Comparison of ENCODE assay signal across 29 cellular contexts in genomic region chr2:63669596-63669995, GRCh38.
"Had no signal": no experiment of that assay in that cellular context is flagged by ENCODE, and none has a peak within 500 bp of the region (broad histone marks: within the 10 kb centered on the region; RNA-seq: fewer than 3 reads in every experiment).

No MANE protein-coding gene starts in this region.

- H3K27ac ChIP-seq: neutrophil, pancreas, psoas muscle, right lobe of liver, sigmoid colon, spleen, thoracic aorta, thyroid gland, tibial nerve, upper lobe of left lung, vagina had no signal

- DNase-seq: naive thymus-derived CD8-positive, alpha-beta T cell; nephron progenitor cell; nucleus accumbens; pancreas; psoas muscle; right cardiac atrium; right lobe of liver; sigmoid colon; spleen; stimulated activated CD4-positive, alpha-beta T cell treated with anti-CD3 and anti-CD28 coated beads, Interleukin-12 subunit alpha, Interleukin-12 subunit beta, amount 100 ng/mL, for 4 hours; stimulated activated CD4-positive, alpha-beta T cell treated with anti-CD3 and anti-CD28 coated beads, Interleukin-1b, Interleukin-23, amount 100 ng/mL, for 48 hours; stimulated activated CD4-positive, alpha-beta T cell treated with anti-CD3 and anti-CD28 coated beads, Interleukin-4, amount 100 ng/mL, for 1 hour; stimulated activated CD4-positive, alpha-beta T cell treated with anti-CD3 and anti-CD28 coated beads, Interleukin-4, amount 100 ng/mL, for 4 hours; stimulated activated CD8-positive, alpha-beta memory T cell treated with anti-CD3 and anti-CD28 coated beads, Interleukin-4, amount 100 ng/mL, for 48 hours; stimulated activated naive CD4-positive, alpha-beta T cell; stimulated activated naive CD8-positive, alpha-beta T cell treated with anti-CD3 and anti-CD28 coated beads, Interleukin-15, amount 100 ng/mL, for 72 hours; stimulated activated naive CD8-positive, alpha-beta T cell treated with anti-CD3 and anti-CD28 coated beads, Interleukin-15, Interleukin-2, amounts not matched to agents 100 U/mL and 50 U/mL, for 24 hours; thyroid gland; trophoblast cell; upper lobe of left lung had no signal

- H3K4me3 ChIP-seq: pancreas, psoas muscle, right lobe of liver, sigmoid colon, skin epidermis, smooth muscle cell, spleen, thoracic aorta, thyroid gland, tibial nerve, upper lobe of left lung, vagina had no signal

- H3K36me3 Mint-ChIP-seq: natural killer cell treated with Interleukin-12 subunit alpha and Interleukin-12 subunit beta and Interleukin-15 and Interleukin-18, amount 100 ng/mL, for 72 hours; stimulated activated memory B cell treated with anti-CD40 and anti-IgM and Interleukin-4, amounts not matched to agents 10 μg/mL and 1 μg/mL and 100 μg/mL, for 72 hours had no signal

- H3K4me2 ChIP-seq: smooth muscle cell had no signal

- H3K4me1 ChIP-seq: psoas muscle, spleen, thyroid gland, tibial nerve, upper lobe of left lung, vagina had no signal

- H3K27me3 ChIP-seq: neutrophil, pancreas, right lobe of liver, sigmoid colon, spleen, thyroid gland, tibial nerve, upper lobe of left lung, vagina had no signal

- ATAC-seq: naive thymus-derived CD8-positive, alpha-beta T cell; natural killer cell treated with Interleukin-12 subunit alpha and Interleukin-12 subunit beta and Interleukin-15 and Interleukin-18, amount 100 ng/mL, for 72 hours; pancreas; psoas muscle; right cardiac atrium; right lobe of liver; stimulated activated memory B cell treated with anti-CD40 and anti-IgM and Interleukin-4, amounts not matched to agents 10 μg/mL and 1 μg/mL and 100 μg/mL, for 72 hours; stimulated activated naive CD8-positive, alpha-beta T cell treated with anti-CD3 and anti-CD28 coated beads, Interleukin-15, amount 100 ng/mL, for 72 hours; stimulated activated naive CD8-positive, alpha-beta T cell treated with anti-CD3 and anti-CD28 coated beads, Interleukin-15, Interleukin-2, amounts not matched to agents 100 U/mL and 50 U/mL, for 24 hours had no signal

- H3K4me3 Mint-ChIP-seq: naive thymus-derived CD8-positive, alpha-beta T cell; natural killer cell treated with Interleukin-12 subunit alpha and Interleukin-12 subunit beta and Interleukin-15 and Interleukin-18, amount 100 ng/mL, for 72 hours; nephron progenitor cell; neural crest cell; stimulated activated memory B cell treated with anti-CD40 and anti-IgM and Interleukin-4, amounts not matched to agents 10 μg/mL and 1 μg/mL and 100 μg/mL, for 72 hours; stimulated activated naive CD8-positive, alpha-beta T cell treated with anti-CD3 and anti-CD28 coated beads, Interleukin-15, amount 100 ng/mL, for 72 hours had no signal

- H3K9me3 ChIP-seq: neutrophil, pancreas, psoas muscle, right lobe of liver, sigmoid colon, spleen, thoracic aorta, thyroid gland, tibial nerve, upper lobe of left lung, vagina had no signal

- H3K36me3 ChIP-seq: neutrophil, pancreas, right lobe of liver, sigmoid colon, spleen, thoracic aorta, thyroid gland, tibial nerve, upper lobe of left lung, vagina had no signal

- H3K27ac Mint-ChIP-seq: naive thymus-derived CD8-positive, alpha-beta T cell; natural killer cell treated with Interleukin-12 subunit alpha and Interleukin-12 subunit beta and Interleukin-15 and Interleukin-18, amount 100 ng/mL, for 72 hours; stimulated activated memory B cell treated with anti-CD40 and anti-IgM and Interleukin-4, amounts not matched to agents 10 μg/mL and 1 μg/mL and 100 μg/mL, for 72 hours; stimulated activated naive CD8-positive, alpha-beta T cell treated with anti-CD3 and anti-CD28 coated beads, Interleukin-15, amount 100 ng/mL, for 72 hours had no signal

- H3K9me3 Mint-ChIP-seq: naive thymus-derived CD8-positive, alpha-beta T cell; natural killer cell treated with Interleukin-12 subunit alpha and Interleukin-12 subunit beta and Interleukin-15 and Interleukin-18, amount 100 ng/mL, for 72 hours; nephron progenitor cell; neural crest cell; stimulated activated memory B cell treated with anti-CD40 and anti-IgM and Interleukin-4, amounts not matched to agents 10 μg/mL and 1 μg/mL and 100 μg/mL, for 72 hours; stimulated activated naive CD8-positive, alpha-beta T cell treated with anti-CD3 and anti-CD28 coated beads, Interleukin-15, amount 100 ng/mL, for 72 hours had no signal

- H3K4me1 Mint-ChIP-seq: naive thymus-derived CD8-positive, alpha-beta T cell; neural crest cell; stimulated activated memory B cell treated with anti-CD40 and anti-IgM and Interleukin-4, amounts not matched to agents 10 μg/mL and 1 μg/mL and 100 μg/mL, for 72 hours; stimulated activated naive CD8-positive, alpha-beta T cell treated with anti-CD3 and anti-CD28 coated beads, Interleukin-15, amount 100 ng/mL, for 72 hours had no signal

- H3K27me3 Mint-ChIP-seq: stimulated activated naive CD8-positive, alpha-beta T cell treated with anti-CD3 and anti-CD28 coated beads, Interleukin-15, amount 100 ng/mL, for 72 hours had no signal
